1 cellular context compared by ENCODE assay signal in genomic region chr6:33189625-33190024, GRCh38.
TF ChIP-seq lines count a peak whose summit lies in the region.

No MANE protein-coding gene starts in this region.

TF ChIP-seq in HepG2, 621 proteins besides CTCF, POLR2A, EP300 and RAD21:
- peak; percentile 38 for TF ChIP-seq ZNF121 (CRISPR knock-in tag; IDR thresholded peaks at IDR 0.05)
- no peak for TF ChIP-seq BRD4 (CRISPR knock-in tag; IDR thresholded peaks at IDR 0.05)
- TF ChIP-seq NONO (IDR thresholded peaks at IDR 0.05), result 0 out of 2 replicates have a peak, but pooled peaks have one; percentile 71
- no peak for TF ChIP-seq NONO (CRISPR knock-in tag; conservative IDR thresholded peaks at IDR 0.05)
